ENCODE assay signal across 12 cellular contexts in genomic region chr5:51226420-51226735, GRCh38.
A peak's percentile ranks its signal among the peaks of the same experiment; 100 is the strongest.
DNase-seq lines count a peak whose midpoint lies in the region; ATAC-seq and TF ChIP-seq lines count a peak whose summit lies in the region.
"Had no signal": no experiment of that assay in that cellular context is flagged by ENCODE, and none has a peak within 500 bp of the region (broad histone marks: within the 10 kb centered on the region; RNA-seq: fewer than 3 reads in every experiment).

No MANE protein-coding gene starts in this region.

- H3K4me3 Mint-ChIP-seq in progenitor cell of endocrine pancreas (ENCODE audit: low read depth), result no peak overlapping the region
- H3K4me3 Mint-ChIP-seq: CD4-positive, alpha-beta T cell; nephron had no signal

- no peak overlapping the region for H3K27ac ChIP-seq in epithelial cell of prostate

- peak overlapping the region; percentile 97 for H3K27ac Mint-ChIP-seq in progenitor cell of endocrine pancreas
- H3K27ac Mint-ChIP-seq: CD4-positive, alpha-beta T cell had no signal

- CTCF ChIA-PET in HEK293T (lab: Yijun Ruan, JAX), result no interaction called here

- no peaks in the 10 kb centered on the region for H3K27me3 Mint-ChIP-seq in progenitor cell of endocrine pancreas
- H3K27me3 Mint-ChIP-seq: CD4-positive, alpha-beta T cell had no signal

- POLR2A ChIA-PET in HEK293T (lab: Yijun Ruan, JAX), result no interaction called here

- H3K9me3 Mint-ChIP-seq in progenitor cell of endocrine pancreas (ENCODE audit: low read depth), result peaks cover 18% of the 10 kb centered on the region

- ATAC-seq in HG02588 (IDR thresholded peaks at IDR 0.05; ENCODE audit: unreplicated experiment) (no peak), HG02759 (IDR thresholded peaks at IDR 0.05; ENCODE audit: unreplicated experiment) (no peak)
- ATAC-seq: GM12878 had no signal

- peak; percentile 23 for DNase-seq in HEK293T (ENCODE audit: extremely low spot score)
- DNase-seq in NCI-H345 (lab: John Stamatoyannopoulos, UW), result peak; percentile 62
- DNase-seq in epithelial cell of prostate (ENCODE audit: low read depth, low spot score), result peak; percentile 10
- peak; percentile 10 for DNase-seq in progenitor cell of endocrine pancreas (ENCODE audit: low spot score, unreplicated experiment)
- no peak for DNase-seq in globus pallidus (ENCODE audit: low spot score)
- no peak for DNase-seq in RPMI8226
- DNase-seq: anterior cingulate cortex; CD4-positive, alpha-beta T cell had no signal

- H3K36me3 Mint-ChIP-seq in progenitor cell of endocrine pancreas (ENCODE audit: insufficient read depth), result peaks cover 3% of the 10 kb centered on the region

- no peak for TF ChIP-seq CTCF in progenitor cell of endocrine pancreas (IDR thresholded peaks at IDR 0.05; ENCODE audit: unreplicated experiment)

- H3K4me1 Mint-ChIP-seq in progenitor cell of endocrine pancreas (ENCODE audit: low read depth), result peaks cover 22% of the 10 kb centered on the region

TF ChIP-seq in HEK293T, 16 proteins besides CTCF, POLR2A, EP300 and RAD21:
- TF ChIP-seq ZNF384 (IDR thresholded peaks at IDR 0.05) (no peak), NFRKB (IDR thresholded peaks at IDR 0.05) (no peak), ELF4 (IDR thresholded peaks at IDR 0.05) (no peak), SP1 (IDR thresholded peaks at IDR 0.05) (no peak), PKNOX1 (IDR thresholded peaks at IDR 0.05) (no peak), TARDBP (IDR thresholded peaks at IDR 0.05) (no peak), LEF1 (IDR thresholded peaks at IDR 0.05; ENCODE audit: borderline replicate concordance) (no peak), CTBP1 (IDR thresholded peaks at IDR 0.05; ENCODE audit: borderline replicate concordance) (no peak)

Comparison
In these comparisons a context has a peak if more than half of its experiments do, and no peak if none do; other contexts are left out.
1. DNase-seq: peak in HEK293T (single experiment), NCI-H345 (single experiment), epithelial cell of prostate (single experiment) and progenitor cell of endocrine pancreas (single experiment); none in globus pallidus (single experiment) and RPMI8226 (single experiment).